ENCODE assay signal across 23 cellular contexts in genomic region chr22:23437779-23438178, GRCh38.
"Had no signal": no experiment of that assay in that cellular context is flagged by ENCODE, and none has a peak within 500 bp of the region (broad histone marks: within the 10 kb centered on the region; RNA-seq: fewer than 3 reads in every experiment).

No MANE protein-coding gene starts in this region.

- DNase-seq: activated CD4-positive, alpha-beta memory T cell treated with anti-CD3 and anti-CD28 coated beads, Interleukin-2, amount 10 ng/mL, durations not matched to agents 7 days and 5 days; activated CD4-positive, alpha-beta T cell treated with anti-CD3 and anti-CD28 coated beads for 36 hours; activated CD4-positive, alpha-beta T cell treated with anti-CD3 and anti-CD28 coated beads, Interleukin-2, amount 50 U/mL, for 1 hour; activated CD4-positive, CD25-positive, alpha-beta regulatory T cell; activated naive CD4-positive, alpha-beta T cell treated with anti-CD3 and anti-CD28 coated beads, Interleukin-2, amount 50 U/mL, for 16 hours; activated naive CD8-positive, alpha-beta T cell treated with anti-CD3 and anti-CD28 coated beads, Interleukin-2, amount 10 ng/mL, durations not matched to agents 7 days and 5 days; activated T-cell treated with anti-CD3 and anti-CD28 coated beads, Interleukin-2, amount 50 U/mL, for 1 hour; adrenal gland; anterior cingulate cortex; cerebellar nuclear complex; MG63; NCI-H1105 treated with DMSO at 0.1 percent for 48 hours; NCI-H1436 treated with DMSO at 0.1 percent for 48 hours; NCI-H187; NCI-H2107; NCI-H2171 treated with DMSO at 0.1 percent for 48 hours; NCI-H226; NCI-H526 treated with DMSO at 0.1 percent for 48 hours; NCI-H82; PC-9; T-cell; T-helper 2 cell; T1000 had no signal

- ATAC-seq: activated CD4-positive, alpha-beta T cell treated with anti-CD3 and anti-CD28 coated beads for 36 hours; T-cell had no signal
